In genomic region chr5:180818275-180818674, GRCh38 we compare ENCODE assay signal across 18 cellular contexts. TPM values are rescaled to one million over a fixed set of nuclear protein-coding genes. Genes with fewer than 3 reads are reported as not detected.
DNase-seq lines count a peak whose midpoint lies in the region; ATAC-seq and TF ChIP-seq lines count a peak whose summit lies in the region.
"Had no signal": no experiment of that assay in that cellular context is flagged by ENCODE, and none has a peak within 500 bp of the region (broad histone marks: within the 10 kb centered on the region; RNA-seq: fewer than 3 reads in every experiment).

No MANE protein-coding gene starts in this region.

- peak overlapping the region; percentile 91 for H3K27ac Mint-ChIP-seq in dendritic cell treated with granulocyte-macrophage colony-stimulating factor and Interleukin-4, amounts not matched to agents 40 ng/mL and 50 ng/mL, for 4 days
- H3K27ac Mint-ChIP-seq in neural crest cell (ENCODE audit: unreplicated experiment), result peak overlapping the region; percentile 21
- H3K27ac Mint-ChIP-seq: activated naive CD4-positive, alpha-beta T cell treated with anti-CD3 and anti-CD28 coated beads for 36 hours; CD8-positive, alpha-beta memory T cell; stimulated activated effector memory CD8-positive, alpha-beta T cell treated with anti-CD3 and anti-CD28 coated beads, Interleukin-12 subunit alpha, Interleukin-12 subunit beta, amount 100 ng/mL, for 72 hours had no signal

- H3K4me3 ChIP-seq in OCI-LY1 (ENCODE audit: low read depth, low read length, poor library complexity, severe bottlenecking) (no peak overlapping the region), testis (no peak overlapping the region)
- H3K4me3 ChIP-seq: SK-N-MC had no signal

- intact Hi-C loops in dendritic cell treated with granulocyte-macrophage colony-stimulating factor and Interleukin-4, amounts not matched to agents 40 ng/mL and 50 ng/mL, for 4 days (cut with micrococcal nuclease), result loop anchor here (5.0 kb wide), 1 partner anchor 44 kb away; the partner anchor contains the start of gene ZFP62
- intact Hi-C loops in testis (cut with DNase I; ENCODE audit: low total_unique reads), result no loop called here
- intact Hi-C loops in posterior cingulate gyrus (cut with DNase I), result no loop called here

- H3K9me3 ChIP-seq in OCI-LY1 (ENCODE audit: low read length), result no peaks in the 10 kb centered on the region
- H3K9me3 ChIP-seq in testis, result no peaks in the 10 kb centered on the region

- H3K27me3 ChIP-seq in OCI-LY1 (ENCODE audit: insufficient read depth, low read length) (no peaks in the 10 kb centered on the region), testis (no peaks in the 10 kb centered on the region)

- H3K4me1 Mint-ChIP-seq in dendritic cell treated with granulocyte-macrophage colony-stimulating factor and Interleukin-4, amounts not matched to agents 40 ng/mL and 50 ng/mL, for 4 days (ENCODE audit: low read depth), result peaks cover 71% of the 10 kb centered on the region
- peaks cover 31% of the 10 kb centered on the region for H3K4me1 Mint-ChIP-seq in neural crest cell

- ATAC-seq in HG03135 (IDR thresholded peaks at IDR 0.05; ENCODE audit: unreplicated experiment), result no peak
- ATAC-seq in HG03520 (IDR thresholded peaks at IDR 0.05; ENCODE audit: unreplicated experiment), result no peak

- no peaks in the 10 kb centered on the region for H3K27me3 Mint-ChIP-seq in dendritic cell treated with granulocyte-macrophage colony-stimulating factor and Interleukin-4, amounts not matched to agents 40 ng/mL and 50 ng/mL, for 4 days
- H3K27me3 Mint-ChIP-seq in neural crest cell (ENCODE audit: low read depth), result no peaks in the 10 kb centered on the region

- TF ChIP-seq CTCF in OCI-LY1 (IDR thresholded peaks at IDR 0.05; ENCODE audit: low read length), result no peak
- TF ChIP-seq CTCF in neural crest cell (conservative IDR thresholded peaks at IDR 0.05), result no peak
- no peak for TF ChIP-seq CTCF in testis (IDR thresholded peaks at IDR 0.05)

- H4K20me1 ChIP-seq in OCI-LY1 (ENCODE audit: insufficient read depth, low read length), result no peaks in the 10 kb centered on the region

- H3K4me1 ChIP-seq in OCI-LY1 (ENCODE audit: insufficient read depth, low read length, severe bottlenecking), result peaks cover 55% of the 10 kb centered on the region
- H3K4me1 ChIP-seq in testis, result peaks cover 45% of the 10 kb centered on the region

- H3K36me3 ChIP-seq in OCI-LY1 (ENCODE audit: insufficient read depth, low read length), result no peaks in the 10 kb centered on the region
- no peaks in the 10 kb centered on the region for H3K36me3 ChIP-seq in testis (ENCODE audit: low read depth, missing control alignments)

- H3K9me3 Mint-ChIP-seq in dendritic cell treated with granulocyte-macrophage colony-stimulating factor and Interleukin-4, amounts not matched to agents 40 ng/mL and 50 ng/mL, for 4 days, result no peaks in the 10 kb centered on the region
- H3K9me3 Mint-ChIP-seq in neural crest cell, result no peaks in the 10 kb centered on the region
- H3K9me3 Mint-ChIP-seq: activated naive CD4-positive, alpha-beta T cell treated with anti-CD3 and anti-CD28 coated beads for 36 hours; CD8-positive, alpha-beta memory T cell; memory B cell; stimulated activated effector memory CD8-positive, alpha-beta T cell treated with anti-CD3 and anti-CD28 coated beads, Interleukin-12 subunit alpha, Interleukin-12 subunit beta, amount 100 ng/mL, for 72 hours had no signal

- H3K36me3 Mint-ChIP-seq in dendritic cell treated with granulocyte-macrophage colony-stimulating factor and Interleukin-4, amounts not matched to agents 40 ng/mL and 50 ng/mL, for 4 days (ENCODE audit: low read depth), result peaks cover 22% of the 10 kb centered on the region
- no peaks in the 10 kb centered on the region for H3K36me3 Mint-ChIP-seq in neural crest cell (ENCODE audit: low read depth)
- H3K36me3 Mint-ChIP-seq: CD8-positive, alpha-beta memory T cell; memory B cell; stimulated activated effector memory CD8-positive, alpha-beta T cell treated with anti-CD3 and anti-CD28 coated beads, Interleukin-12 subunit alpha, Interleukin-12 subunit beta, amount 100 ng/mL, for 72 hours had no signal

- peak overlapping the region; percentile 50 for H3K4me3 Mint-ChIP-seq in dendritic cell treated with granulocyte-macrophage colony-stimulating factor and Interleukin-4, amounts not matched to agents 40 ng/mL and 50 ng/mL, for 4 days
- no peak overlapping the region for H3K4me3 Mint-ChIP-seq in neural crest cell
- H3K4me3 Mint-ChIP-seq: activated naive CD4-positive, alpha-beta T cell treated with anti-CD3 and anti-CD28 coated beads for 36 hours; CD8-positive, alpha-beta memory T cell; memory B cell; stimulated activated effector memory CD8-positive, alpha-beta T cell treated with anti-CD3 and anti-CD28 coated beads, Interleukin-12 subunit alpha, Interleukin-12 subunit beta, amount 100 ng/mL, for 72 hours had no signal

- no peaks in the 10 kb centered on the region for H3K79me2 ChIP-seq in OCI-LY1 (ENCODE audit: insufficient read depth, low read length)

- H3K9me2 ChIP-seq in OCI-LY1 (ENCODE audit: low read depth, low read length), result no peaks in the 10 kb centered on the region

- H3K9ac ChIP-seq in OCI-LY1 (ENCODE audit: low read length), result no peak overlapping the region

- DNase-seq in neural crest cell (ENCODE audit: low read depth, low spot score) (no peak), testis (no peak), posterior cingulate gyrus (no peak), T-helper 1 cell (no peak)
- DNase-seq: activated naive CD4-positive, alpha-beta T cell treated with anti-CD3 and anti-CD28 coated beads for 36 hours; CD8-positive, alpha-beta memory T cell; cerebellar nuclear complex; erythroblast; GF-D8; hypothalamus; stimulated activated CD4-positive, alpha-beta T cell treated with anti-CD3 and anti-CD28 coated beads, Interleukin-4, amount 100 ng/mL, for 24 hours had no signal

- no peak overlapping the region for H2AFZ ChIP-seq in OCI-LY1 (ENCODE audit: low read length)

- 21 to 42% methylated on average over 6 to 7 of the region's 7 CpGs for WGBS in testis, 2 donors

- no peak for TF ChIP-seq POLR2A in testis (IDR thresholded peaks at IDR 0.05)

- H3F3A ChIP-seq in OCI-LY1 (ENCODE audit: insufficient read depth, low read length), result no peaks in the 10 kb centered on the region

- peak overlapping the region; percentile 8; the same call in 1 of the 2 replicates for H3K4me2 ChIP-seq in OCI-LY1 (ENCODE audit: low read length)

- H3K27ac ChIP-seq in OCI-LY1 (ENCODE audit: low read depth, low read length, poor library complexity, severe bottlenecking), result peak overlapping the region; percentile 78
- H3K27ac ChIP-seq in testis, result peak overlapping the region; percentile 81 to 87
- H3K27ac ChIP-seq: SK-N-MC had no signal

RNA-seq across cellular contexts. Expression of gene MGAT1, which starts 15.7 kb away (rescaled TPM):
- total RNA-seq in neural crest cell (57.0 and 57.1 TPM in 2 replicates), testis (100 to 1,000 TPM in 1 of 2 donors, 10 to 100 TPM in 1; 95.8 to 136 TPM)
- polyA plus RNA-seq in testis (ENCODE audit: insufficient read depth, low read depth, low replicate concordance), result 106 TPM

RNA-seq across cellular contexts. Expression of gene ZFP62, which starts 42.8 kb away (rescaled TPM):
- total RNA-seq in neural crest cell (41.6 and 44.4 TPM in 2 replicates), testis (10 to 100 TPM; 27.1 to 32.3 TPM)
- 29.2 TPM for polyA plus RNA-seq in testis (ENCODE audit: insufficient read depth, low read depth, low replicate concordance)
